ENCODE assay signal across 14 cellular contexts in genomic region chr7:129437190-129437589, GRCh38.
"Had no signal": no experiment of that assay in that cellular context is flagged by ENCODE, and none has a peak within 500 bp of the region (broad histone marks: within the 10 kb centered on the region; RNA-seq: fewer than 3 reads in every experiment).

No MANE protein-coding gene starts in this region.

- H3K4me3 ChIP-seq: adrenal gland, right atrium auricular region, stomach, thoracic aorta, upper lobe of right lung had no signal

- H3K27me3 ChIP-seq: adrenal gland, right atrium auricular region had no signal

- H3K9me3 Mint-ChIP-seq: nephron had no signal

- DNase-seq: activated CD4-positive, alpha-beta T cell treated with anti-CD3 and anti-CD28 coated beads for 1 hour; adrenal gland; hippocampal formation; left ventricle myocardium superior; mesenchymal stem cell; posterior cingulate gyrus; small intestine; stomach; T-helper 9 cell; upper lobe of right lung had no signal

- H3K9me3 ChIP-seq: adrenal gland, right atrium auricular region, stomach, thoracic aorta, upper lobe of right lung had no signal

- H3K27ac ChIP-seq: adrenal gland, right atrium auricular region, stomach, thoracic aorta, upper lobe of right lung had no signal

- H3K27ac Mint-ChIP-seq: nephron had no signal

- ATAC-seq: esophagus mucosa, left ventricle myocardium superior, upper lobe of right lung had no signal

- H3K36me3 ChIP-seq: adrenal gland, right atrium auricular region, stomach, thoracic aorta, upper lobe of right lung had no signal
